ENCODE assay signal across 15 cellular contexts in genomic region chr5:179118756-179119414, GRCh38. TPM values are rescaled to one million over a fixed set of nuclear protein-coding genes. Genes with fewer than 3 reads are reported as not detected.
"Had no signal": no experiment of that assay in that cellular context is flagged by ENCODE, and none has a peak within 500 bp of the region (broad histone marks: within the 10 kb centered on the region; RNA-seq: fewer than 3 reads in every experiment).

No MANE protein-coding gene starts in this region.

- H3K27me3 ChIP-seq: SJSA1 had no signal

- H3K36me3 ChIP-seq: lower lobe of right lung, SJSA1 had no signal

- H3K4me1 ChIP-seq: lower lobe of right lung, parathyroid adenoma, SJSA1 had no signal

- ATAC-seq: activated T-helper 17 cell treated with anti-CD3 and anti-CD28 coated beads, Interleukin-2, amount 50 U/mL, for 72 hours; lower lobe of right lung had no signal

- H3K9ac ChIP-seq: parathyroid adenoma had no signal

- H3K27ac ChIP-seq: lower lobe of right lung, parathyroid adenoma, SJSA1 had no signal

- H3K4me3 ChIP-seq: lower lobe of right lung, SJSA1 had no signal

- DNase-seq: activated CD4-positive, CD25-positive, alpha-beta regulatory T cell treated with anti-CD3 and anti-CD28 coated beads, Interleukin-2, amount 50 U/mL, for 72 hours; activated naive CD4-positive, alpha-beta T cell treated with anti-CD3 and anti-CD28 coated beads, Interleukin-2, amount 10 ng/mL, durations not matched to agents 7 days and 5 days; effector CD4-positive, alpha-beta T cell; foreskin fibroblast; hippocampal formation; midbrain; naive B cell; stimulated activated CD4-positive, alpha-beta T cell treated with anti-CD3 and anti-CD28 coated beads, Interleukin-15, amount 100 ng/mL, for 24 hours; stimulated activated CD4-positive, alpha-beta T cell treated with anti-CD3 and anti-CD28 coated beads, Interleukin-4, amount 100 ng/mL, for 1 hour; stimulated activated naive CD4-positive, alpha-beta T cell; trophoblast cell had no signal

RNA-seq across cellular contexts. Expression of gene ZNF354C, which starts 58.7 kb away (rescaled TPM):
- total RNA-seq: SJSA1 had no signal
